ENCODE assay signal across 10 cellular contexts in the genomic region with DNA sequence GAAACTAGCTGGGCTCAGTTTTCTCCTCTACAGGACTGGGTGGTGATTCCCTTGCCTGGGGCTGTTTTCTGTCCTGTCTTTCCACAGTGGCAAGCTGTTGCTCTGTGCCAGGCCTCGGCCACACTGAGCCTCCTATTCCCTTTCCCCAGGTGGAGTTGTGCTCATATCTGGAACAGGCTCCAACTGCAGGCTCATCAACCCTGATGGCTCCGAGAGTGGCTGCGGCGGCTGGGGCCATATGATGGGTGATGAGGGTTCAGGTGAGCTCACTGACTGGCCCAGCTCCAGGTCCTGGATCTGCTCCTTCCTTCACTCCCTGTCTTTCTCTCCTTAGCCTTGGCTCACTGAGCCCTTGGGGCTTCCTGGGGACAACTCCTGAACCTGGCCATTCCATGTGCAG. TPM values are rescaled to one million over a fixed set of nuclear protein-coding genes. Genes with fewer than 3 reads are reported as not detected.
DNase-seq lines count a peak whose midpoint lies in the region; ATAC-seq and TF ChIP-seq lines count a peak whose summit lies in the region.
"Had no signal": no experiment of that assay in that cellular context is flagged by ENCODE, and none has a peak within 500 bp of the region (broad histone marks: within the 10 kb centered on the region; RNA-seq: fewer than 3 reads in every experiment).

No MANE protein-coding gene starts in this region.

- H3K27me3 Mint-ChIP-seq in T-helper 2 cell treated with Interferon-gamma antibody and Interleukin-4, amounts not matched to agents 5 μg/mL and 100 μg/mL, for 36 hours (ENCODE audit: low read depth) = no peaks in the 10 kb centered on the region
- H3K27me3 Mint-ChIP-seq in T-cell = no peaks in the 10 kb centered on the region
- H3K27me3 Mint-ChIP-seq in stimulated activated naive CD8-positive, alpha-beta T cell treated with anti-CD3 and anti-CD28 coated beads, Interleukin-15, amount 100 ng/mL, for 72 hours = no peaks in the 10 kb centered on the region

- 46% methylated on average over 4 of the region's 4 CpGs; no CpG with 5 or more reads in 1 of the 2 donors for WGBS in esophagus squamous epithelium, 2 donors
- 94 to 100% methylated on average over 3 to 4 of the region's 4 CpGs for WGBS in thyroid gland, 2 donors

- intact Hi-C loops in esophagus squamous epithelium (cut with DNase I) (no loop called here), thyroid gland (cut with DNase I) (loop anchor here (10.0 kb wide), 1 partner anchor 52 kb away; no protein-coding TSS in a partner anchor)

- no peak for DNase-seq in T-helper 2 cell treated with Interferon-gamma antibody and Interleukin-4, amounts not matched to agents 5 μg/mL and 100 μg/mL, for 36 hours (ENCODE audit: low spot score)
- DNase-seq in T-helper 2 cell (no peak), T-cell (no peak), esophagus squamous epithelium (lab: John Stamatoyannopoulos, UW) (no peak), thyroid gland (no peak), foreskin melanocyte (no peak)
- no peak for DNase-seq in stimulated activated naive CD8-positive, alpha-beta T cell treated with anti-CD3 and anti-CD28 coated beads, Interleukin-15, amount 100 ng/mL, for 72 hours
- DNase-seq in stimulated activated naive CD4-positive, alpha-beta T cell treated with Interleukin-2 at 50 U/mL for 16 hours (lab: John Stamatoyannopoulos, UW) = no peak
- DNase-seq: Right ventricle myocardium superior had no signal

- H3K9me3 Mint-ChIP-seq in T-helper 2 cell treated with Interferon-gamma antibody and Interleukin-4, amounts not matched to agents 5 μg/mL and 100 μg/mL, for 36 hours = no peaks in the 10 kb centered on the region
- H3K9me3 Mint-ChIP-seq in T-cell = no peaks in the 10 kb centered on the region
- H3K9me3 Mint-ChIP-seq in stimulated activated naive CD8-positive, alpha-beta T cell treated with anti-CD3 and anti-CD28 coated beads, Interleukin-15, amount 100 ng/mL, for 72 hours = no peaks in the 10 kb centered on the region

- H3K4me1 ChIP-seq in esophagus squamous epithelium = peaks cover 41 to 52% (median 45%) of the 10 kb centered on the region in 3 donors
- H3K4me1 ChIP-seq in thyroid gland = peaks cover 20 to 21% of the 10 kb centered on the region in 2 donors

- peak overlapping the region; percentile 76 for H3K27ac Mint-ChIP-seq in T-helper 2 cell treated with Interferon-gamma antibody and Interleukin-4, amounts not matched to agents 5 μg/mL and 100 μg/mL, for 36 hours
- peak overlapping the region; percentile 98 to 100 for H3K27ac Mint-ChIP-seq in T-cell
- H3K27ac Mint-ChIP-seq in stimulated activated naive CD8-positive, alpha-beta T cell treated with anti-CD3 and anti-CD28 coated beads, Interleukin-15, amount 100 ng/mL, for 72 hours = peak overlapping the region; percentile 86 to 93

- H3K4me3 ChIP-seq in esophagus squamous epithelium (no peak overlapping the region), thyroid gland (replicated peaks in 1 of 3) (no peak overlapping the region)
- H3K4me3 ChIP-seq: mucosa of descending colon had no signal

- peak overlapping the region; percentile 76 for H3K4me3 Mint-ChIP-seq in T-helper 2 cell treated with Interferon-gamma antibody and Interleukin-4, amounts not matched to agents 5 μg/mL and 100 μg/mL, for 36 hours
- H3K4me3 Mint-ChIP-seq in T-cell = peak overlapping the region in 2 of 3 donors; percentile 69 to 96
- peak overlapping the region; percentile 83 to 86 for H3K4me3 Mint-ChIP-seq in stimulated activated naive CD8-positive, alpha-beta T cell treated with anti-CD3 and anti-CD28 coated beads, Interleukin-15, amount 100 ng/mL, for 72 hours

- H3K27ac ChIP-seq in esophagus squamous epithelium (peak overlapping the region; percentile 69 to 98 (median 94)), thyroid gland (no peak overlapping the region)

- TF ChIP-seq POLR2A in esophagus squamous epithelium (IDR thresholded peaks at IDR 0.05) (no peak), thyroid gland (IDR thresholded peaks at IDR 0.05) (no peak)

- H3K9me3 ChIP-seq in esophagus squamous epithelium (no peaks in the 10 kb centered on the region), thyroid gland (no peaks in the 10 kb centered on the region)
- H3K9me3 ChIP-seq: mucosa of descending colon had no signal

- no peak for ATAC-seq in T-cell (replicated peaks in 1 of 4)
- no peak for ATAC-seq in stimulated activated naive CD8-positive, alpha-beta T cell treated with anti-CD3 and anti-CD28 coated beads, Interleukin-15, amount 100 ng/mL, for 72 hours

- H3K27me3 ChIP-seq in esophagus squamous epithelium (no peaks in the 10 kb centered on the region), thyroid gland (no peaks in the 10 kb centered on the region)

- TF ChIP-seq CTCF in esophagus squamous epithelium (IDR thresholded peaks at IDR 0.05) = no peak
- no peak for TF ChIP-seq CTCF in thyroid gland (IDR thresholded peaks at IDR 0.05)

- CTCF ChIA-PET in T-cell (lab: Charles Lee) = interaction anchor here in 1 of 2 donors (0.9 kb wide), 1 partner anchor 13 kb away, joined by 3 read pairs; no protein-coding TSS in a partner anchor

- H3K36me3 ChIP-seq in esophagus squamous epithelium (peaks cover 22 to 52% (median 24%) of the 10 kb centered on the region in 3 donors), thyroid gland (peaks cover 7 to 27% of the 10 kb centered on the region in 2 donors)

- peaks cover 44% of the 10 kb centered on the region for H3K36me3 Mint-ChIP-seq in T-helper 2 cell treated with Interferon-gamma antibody and Interleukin-4, amounts not matched to agents 5 μg/mL and 100 μg/mL, for 36 hours (ENCODE audit: low read depth)
- H3K36me3 Mint-ChIP-seq in T-cell = peaks cover 40% of the 10 kb centered on the region

- H3K4me1 Mint-ChIP-seq in T-helper 2 cell treated with Interferon-gamma antibody and Interleukin-4, amounts not matched to agents 5 μg/mL and 100 μg/mL, for 36 hours (ENCODE audit: low read depth) = peaks cover 42% of the 10 kb centered on the region
- peaks cover 61 to 67% (median 66%) of the 10 kb centered on the region in 3 donors for H3K4me1 Mint-ChIP-seq in T-cell
- peaks cover 52% of the 10 kb centered on the region for H3K4me1 Mint-ChIP-seq in stimulated activated naive CD8-positive, alpha-beta T cell treated with anti-CD3 and anti-CD28 coated beads, Interleukin-15, amount 100 ng/mL, for 72 hours

- POLR2A ChIA-PET in T-cell (lab: Charles Lee) = no interaction called here

RNA-seq across cellular contexts. Expression of gene NAGK, which starts 4.0 kb away (rescaled TPM):
- total RNA-seq in T-cell = 100 to 1,000 TPM in 3 of 5 donors, 10 to 100 TPM in 2; 89.8 to 124 (median 111) TPM
- 100 to 1,000 TPM in 3 of 4 donors, 10 to 100 TPM in 1; 87.5 to 278 (median 166) TPM for total RNA-seq in esophagus squamous epithelium
- total RNA-seq in thyroid gland = 10 to 100 TPM; 40.5 to 88.0 (median 70.0) TPM

RNA-seq across cellular contexts. Expression of gene MCEE, which starts 57.5 kb away (rescaled TPM):
- total RNA-seq in T-cell (10 to 100 TPM; 13.7 to 22.4 (median 19.5) TPM), esophagus squamous epithelium (10 to 100 TPM; 18.9 to 26.5 (median 21.6) TPM), thyroid gland (10 to 100 TPM; 15.7 to 24.2 (median 18.3) TPM)

RNA-seq across cellular contexts. Expression of gene MPHOSPH10, which starts 57.9 kb away (rescaled TPM):
- total RNA-seq in T-cell (10 to 100 TPM; 34.8 to 49.6 (median 39.9) TPM), esophagus squamous epithelium (10 to 100 TPM; 18.9 to 33.0 (median 29.8) TPM), thyroid gland (10 to 100 TPM; 27.6 to 53.2 (median 39.3) TPM)

Comparison
In these comparisons a context has a peak if more than half of its experiments do, and no peak if none do; other contexts are left out.
1. H3K27ac ChIP-seq: peak in esophagus squamous epithelium (4 of 4); none in thyroid gland (0 of 3).
2. Peak in every context shown above with its lines, with median percentiles within 50 percentile points of each other: H3K27ac Mint-ChIP-seq and H3K4me3 Mint-ChIP-seq.